Comparison of ENCODE assay signal across 27 cellular contexts in the genomic region with DNA sequence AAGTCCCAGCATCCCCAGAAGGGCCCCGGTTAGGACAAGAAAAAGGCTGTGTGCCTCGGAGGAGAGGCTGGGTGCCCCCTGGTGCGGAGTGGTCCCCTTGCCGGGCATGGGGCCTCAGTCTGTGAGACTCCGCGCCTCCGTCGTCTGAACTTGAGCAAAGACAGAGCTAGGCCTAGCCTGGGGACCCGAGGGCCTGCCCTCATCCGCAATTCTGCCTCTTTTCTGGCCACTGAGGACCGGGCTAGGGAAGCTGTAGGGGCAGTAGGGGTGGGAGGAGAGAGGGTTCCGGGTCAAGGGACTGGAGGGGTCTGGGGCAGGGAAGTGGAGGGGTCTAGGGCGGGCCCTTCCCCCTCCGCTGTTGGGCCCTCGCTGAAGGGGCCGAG. TPM values are rescaled to one million over a fixed set of nuclear protein-coding genes. Genes with fewer than 3 reads are reported as not detected.
DNase-seq lines count a peak whose midpoint lies in the region; ATAC-seq and TF ChIP-seq lines count a peak whose summit lies in the region.
"Had no signal": no experiment of that assay in that cellular context is flagged by ENCODE, and none has a peak within 500 bp of the region (broad histone marks: within the 10 kb centered on the region; RNA-seq: fewer than 3 reads in every experiment).

No MANE protein-coding gene starts in this region.

- intact Hi-C loops in heart right ventricle (cut with DNase I) = no loop called here
- intact Hi-C loops in Right ventricle myocardium inferior (cut with DNase I) = no loop called here
- intact Hi-C loops in testis (cut with DNase I; ENCODE audit: low total_unique reads) = no loop called here

- H3K4me3 Mint-ChIP-seq in neural progenitor cell = no peak overlapping the region
- H3K4me3 Mint-ChIP-seq: HFFc6; memory B cell; stimulated activated naive CD8-positive, alpha-beta T cell treated with anti-CD3 and anti-CD28 coated beads, Interleukin-15, Interleukin-2, amounts not matched to agents 100 ng/mL and 50 ng/mL, for 24 hours had no signal

- peaks cover 33% of the 10 kb centered on the region for H3K4me1 Mint-ChIP-seq in neural progenitor cell

- no peaks in the 10 kb centered on the region for H4K20me1 ChIP-seq in neural progenitor cell (ENCODE audit: low read depth)

- no peak overlapping the region for H3K9ac ChIP-seq in neural progenitor cell
- H3K9ac ChIP-seq: parathyroid adenoma had no signal

- ATAC-seq in heart right ventricle = no peak
- no peak for ATAC-seq in Right ventricle myocardium inferior
- ATAC-seq in gastroesophageal sphincter = no peak
- ATAC-seq in HG03108 (IDR thresholded peaks at IDR 0.05; ENCODE audit: unreplicated experiment) = no peak
- ATAC-seq: activated CD4-positive, CD25-positive, alpha-beta regulatory T cell treated with anti-CD3 and anti-CD28 coated beads, Interleukin-2, amount 50 U/mL, for 24 hours; naive thymus-derived CD4-positive, alpha-beta T cell had no signal

- peak overlapping the region; percentile 63 for H2AFZ ChIP-seq in neural progenitor cell (replicated peaks)

- DNase-seq in heart right ventricle = no peak
- no peak for DNase-seq in Right ventricle myocardium inferior (ENCODE audit: missing footprints)
- DNase-seq in neural progenitor cell (ENCODE audit: low spot score) = no peak
- no peak for DNase-seq in testis
- DNase-seq in COLO668 (lab: John Stamatoyannopoulos, UW; ENCODE audit: unreplicated experiment) = no peak
- DNase-seq in stimulated activated CD4-positive, alpha-beta T cell treated with anti-CD3 and anti-CD28 coated beads, Interleukin-4, amount 100 ng/mL, for 1 hour = no peak
- DNase-seq: activated naive CD4-positive, alpha-beta T cell treated with Interleukin-2 at 50 U/mL for 16 hours; activated T-cell treated with anti-CD3 and anti-CD28 coated beads, Interleukin-2, amount 50 U/mL, for 1 hour; Calu3; cortex of kidney; HFFc6; naive thymus-derived CD4-positive, alpha-beta T cell; NCI-H1930; NCI-H2227 treated with DMSO at 0.1 percent for 48 hours; NCI-H748 treated with DMSO at 0.1 percent for 48 hours; OCI-M1; SHP77; trophoblast cell had no signal

- peaks cover 8% of the 10 kb centered on the region for H3F3A ChIP-seq in neural progenitor cell (ENCODE audit: low read depth)

- H3K27me3 ChIP-seq in heart right ventricle (peaks cover 0 to 42% (median 10%) of the 10 kb centered on the region in 7 donors), gastroesophageal sphincter (peaks cover 60% of the 10 kb centered on the region), neural progenitor cell (peaks cover 51% of the 10 kb centered on the region), testis (no peaks in the 10 kb centered on the region)

- peak overlapping the region in 7 of 10 donors; percentile 16 to 76 (median 62) for H3K4me3 ChIP-seq in heart right ventricle
- H3K4me3 ChIP-seq in gastroesophageal sphincter = peak overlapping the region in 1 of 2 donors; percentile 53
- H3K4me3 ChIP-seq in neural progenitor cell = no peak overlapping the region
- peak overlapping the region; percentile 25 to 45 for H3K4me3 ChIP-seq in testis

- H3K79me2 ChIP-seq in neural progenitor cell (ENCODE audit: low read depth) = no peaks in the 10 kb centered on the region
- H3K79me2 ChIP-seq: parathyroid adenoma had no signal

- TF ChIP-seq CTCF in heart right ventricle (IDR thresholded peaks at IDR 0.05) (no peak), gastroesophageal sphincter (IDR thresholded peaks at IDR 0.05) (no peak), neural progenitor cell (IDR thresholded peaks at IDR 0.05) (no peak), testis (IDR thresholded peaks at IDR 0.05) (no peak)

- H3K4me1 ChIP-seq in heart right ventricle (peaks cover 12 to 89% (median 61%) of the 10 kb centered on the region in 9 donors), gastroesophageal sphincter (peaks cover 0 to 37% (median 11%) of the 10 kb centered on the region in 3 donors), neural progenitor cell (peaks cover 9% of the 10 kb centered on the region), testis (peaks cover 4% of the 10 kb centered on the region)

- H3K27ac Mint-ChIP-seq in neural progenitor cell = no peak overlapping the region
- H3K27ac Mint-ChIP-seq: HFFc6; memory B cell; stimulated activated naive CD8-positive, alpha-beta T cell treated with anti-CD3 and anti-CD28 coated beads, Interleukin-15, Interleukin-2, amounts not matched to agents 100 ng/mL and 50 ng/mL, for 24 hours had no signal

- peak overlapping the region; percentile 75 to 96 (median 92) for H3K27ac ChIP-seq in heart right ventricle
- H3K27ac ChIP-seq in gastroesophageal sphincter = peak overlapping the region in 3 of 4 donors; percentile 72 to 80 (median 77)
- H3K27ac ChIP-seq in neural progenitor cell = no peak overlapping the region
- peak overlapping the region in 1 of 2 donors; percentile 41 for H3K27ac ChIP-seq in testis
- H3K27ac ChIP-seq: parathyroid adenoma had no signal

- peaks cover 27% of the 10 kb centered on the region for H3K27me3 Mint-ChIP-seq in neural progenitor cell (ENCODE audit: insufficient read depth, low read depth)

- H3K36me3 ChIP-seq in heart right ventricle (peaks cover 0 to 10% (median 0%) of the 10 kb centered on the region in 9 donors), gastroesophageal sphincter (no peaks in the 10 kb centered on the region), neural progenitor cell (no peaks in the 10 kb centered on the region), testis (ENCODE audit: low read depth, missing control alignments) (no peaks in the 10 kb centered on the region)

- peak overlapping the region; percentile 58 for H3K4me2 ChIP-seq in neural progenitor cell

- H3K9me3 Mint-ChIP-seq in neural progenitor cell = no peaks in the 10 kb centered on the region
- H3K9me3 Mint-ChIP-seq: HFFc6; memory B cell; stimulated activated naive CD8-positive, alpha-beta T cell treated with anti-CD3 and anti-CD28 coated beads, Interleukin-15, Interleukin-2, amounts not matched to agents 100 ng/mL and 50 ng/mL, for 24 hours had no signal

- WGBS in heart right ventricle, 2 donors = 67 to 69% methylated on average over 16 of the region's 16 CpGs
- 50% methylated on average over 1 of the region's 16 CpGs; no CpG with 5 or more reads in 1 of the 2 donors for WGBS in gastroesophageal sphincter (ENCODE audit: low coverage in 1 of 2), 2 donors
- 41 to 48% methylated on average over 13 to 16 of the region's 16 CpGs for WGBS in testis, 2 donors

- H3K9me3 ChIP-seq in heart right ventricle = no peaks in the 10 kb centered on the region
- no peaks in the 10 kb centered on the region for H3K9me3 ChIP-seq in gastroesophageal sphincter
- no peaks in the 10 kb centered on the region for H3K9me3 ChIP-seq in neural progenitor cell (ENCODE audit: low read depth)
- no peaks in the 10 kb centered on the region for H3K9me3 ChIP-seq in testis

- no peak for TF ChIP-seq EP300 in gastroesophageal sphincter (IDR thresholded peaks at IDR 0.05)

- no peaks in the 10 kb centered on the region for H3K36me3 Mint-ChIP-seq in neural progenitor cell
- H3K36me3 Mint-ChIP-seq: memory B cell had no signal

- TF ChIP-seq POLR2A in gastroesophageal sphincter (IDR thresholded peaks at IDR 0.05) = no peak
- TF ChIP-seq POLR2A in testis (IDR thresholded peaks at IDR 0.05) = no peak

RNA-seq across cellular contexts. Expression of a gene that starts 0.6 kb away (rescaled TPM):
- total RNA-seq in heart right ventricle (10 to 100 TPM in 7 of 10 donors, 1 to 10 TPM in 3; 8.4 to 26.5 (median 11.2) TPM), Right ventricle myocardium inferior (17.5 TPM), gastroesophageal sphincter (10 to 100 TPM in 2 of 4 donors, 1 to 10 TPM in 2; 9.6 to 19.3 (median 14.4) TPM), neural progenitor cell (ENCODE audit: low replicate concordance) (0.15 and 0.71 TPM in 2 replicates), testis (10 to 100 TPM; 10.7 to 11.1 TPM)
- polyA plus RNA-seq in heart right ventricle (10 to 100 TPM; 19.7 to 21.7 TPM), testis (ENCODE audit: insufficient read depth, low read depth, low replicate concordance) (8.0 TPM)
- total RNA-seq: Calu3; HFFc6; HT-29; naive thymus-derived CD4-positive, alpha-beta T cell had no signal

RNA-seq across cellular contexts. Expression of a gene that starts 19.5 kb away (rescaled TPM):
- total RNA-seq in heart right ventricle = 10 to 100 TPM in 2 of 10 donors, 1 to 10 TPM in 8; 1.3 to 22.4 (median 2.8) TPM
- 10 to 100 TPM in 1 of 2 donors, 1 to 10 TPM in 1; 1.8 to 13.0 TPM for polyA plus RNA-seq in heart right ventricle
- total RNA-seq in Right ventricle myocardium inferior = 9.5 TPM
- 10 to 100 TPM; 10.1 to 17.2 (median 11.9) TPM for total RNA-seq in gastroesophageal sphincter
- total RNA-seq in neural progenitor cell (ENCODE audit: low replicate concordance) = not detected in 2 replicates
- 1 to 10 TPM; 4.3 to 9.4 TPM for total RNA-seq in testis
- 6.6 TPM for polyA plus RNA-seq in testis (ENCODE audit: insufficient read depth, low read depth, low replicate concordance)
- total RNA-seq: Calu3, Daoy, HFFc6, HT-29 had no signal
- polyA plus RNA-seq: BJ; naive thymus-derived CD4-positive, alpha-beta T cell had no signal

RNA-seq across cellular contexts. Expression of a gene that starts 35.6 kb away (rescaled TPM):
- 10 to 100 TPM in 4 of 10 donors, 1 to 10 TPM in 6; 7.7 to 15.7 (median 9.7) TPM for total RNA-seq in heart right ventricle
- polyA plus RNA-seq in heart right ventricle = 10 to 100 TPM; 14.6 to 21.0 TPM
- total RNA-seq in Right ventricle myocardium inferior = 14.6 TPM
- 10 to 100 TPM; 36.1 to 74.7 (median 59.3) TPM for total RNA-seq in gastroesophageal sphincter
- total RNA-seq in neural progenitor cell (ENCODE audit: low replicate concordance) = 17.6 and 42.8 TPM in 2 replicates
- total RNA-seq in testis = 10 to 100 TPM; 17.6 to 19.7 TPM
- polyA plus RNA-seq in testis (ENCODE audit: insufficient read depth, low read depth, low replicate concordance) = 36.5 TPM

RNA-seq across cellular contexts. Expression of a gene that starts 49.3 kb away (rescaled TPM):
- under 1 TPM in 6 of 10 donors, not detected in 4; 0.16 to 0.47 (median 0.23) TPM for total RNA-seq in heart right ventricle
- polyA plus RNA-seq in heart right ventricle = under 1 TPM; 0.07 to 0.29 TPM
- total RNA-seq in Right ventricle myocardium inferior = 0.14 TPM
- not detected for total RNA-seq in gastroesophageal sphincter
- 0.34 and 1.2 TPM in 2 replicates for total RNA-seq in neural progenitor cell (ENCODE audit: low replicate concordance)
- 10 to 100 TPM in 1 of 2 donors, 1 to 10 TPM in 1; 9.8 to 12.1 TPM for total RNA-seq in testis
- polyA plus RNA-seq in testis (ENCODE audit: insufficient read depth, low read depth, low replicate concordance) = 28.8 TPM
- total RNA-seq: Daoy had no signal
- polyA plus RNA-seq: naive thymus-derived CD4-positive, alpha-beta T cell had no signal

RNA-seq across cellular contexts. Expression of a gene that starts 50.1 kb away (rescaled TPM):
- 10 to 100 TPM in 2 of 10 donors, 1 to 10 TPM in 8; 1.6 to 13.2 (median 3.3) TPM for total RNA-seq in heart right ventricle
- 10 to 100 TPM in 1 of 2 donors, 1 to 10 TPM in 1; 5.6 to 71.8 TPM for polyA plus RNA-seq in heart right ventricle
- 13.4 TPM for total RNA-seq in Right ventricle myocardium inferior
- total RNA-seq in gastroesophageal sphincter = 100 to 1,000 TPM in 1 of 4 donors, 10 to 100 TPM in 3; 15.9 to 105 (median 70.1) TPM
- total RNA-seq in neural progenitor cell (ENCODE audit: low replicate concordance) = 7.0 and 18.9 TPM in 2 replicates
- total RNA-seq in testis = 10 to 100 TPM; 35.4 to 61.1 TPM
- 25.5 TPM for polyA plus RNA-seq in testis (ENCODE audit: insufficient read depth, low read depth, low replicate concordance)
- total RNA-seq: Calu3, Daoy, HT-29 had no signal
- polyA plus RNA-seq: naive thymus-derived CD4-positive, alpha-beta T cell had no signal
